ENCODE assay signal across 1 cellular context in the genomic region with DNA sequence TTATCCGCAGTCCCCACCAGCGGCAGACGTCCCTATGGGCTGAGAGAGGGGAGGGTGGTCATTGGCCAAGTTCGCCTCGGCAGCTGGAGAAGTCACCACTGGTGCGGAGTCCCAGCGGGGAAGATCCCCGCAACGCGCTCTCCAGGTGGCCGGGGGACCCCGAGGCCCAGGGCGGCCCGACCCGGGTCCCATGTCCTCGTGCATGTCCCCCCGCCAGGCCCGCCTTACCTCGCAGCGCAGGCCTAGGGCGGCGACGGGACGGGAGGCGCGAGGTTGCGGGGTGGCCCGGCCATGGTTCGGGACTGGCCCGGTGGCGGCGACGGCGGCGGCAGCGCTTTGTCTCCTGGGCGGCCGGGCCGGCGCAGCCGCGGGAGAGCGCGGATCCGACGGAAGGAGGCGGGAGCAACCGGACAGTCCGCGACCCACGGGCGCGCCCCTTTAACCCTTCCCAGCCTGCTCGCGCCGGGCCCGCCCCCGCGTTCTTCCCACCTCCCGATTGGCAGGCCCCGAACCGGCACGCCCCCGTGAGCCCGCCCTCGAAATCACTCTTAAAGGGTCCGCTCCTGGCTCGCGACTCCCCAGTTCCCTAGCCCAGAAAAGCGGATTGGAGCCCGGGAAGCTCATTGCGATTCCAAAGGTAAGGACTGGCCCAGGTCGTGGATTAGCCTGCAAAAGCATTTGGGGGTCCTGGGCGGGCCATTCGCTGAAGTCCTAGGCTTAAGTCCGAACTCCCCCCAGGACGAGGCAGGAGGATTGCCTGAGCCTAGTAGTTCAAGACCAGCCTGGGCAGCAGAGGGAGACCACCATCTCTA.
TF ChIP-seq lines count a peak whose summit lies in the region.

A gene with protein sequence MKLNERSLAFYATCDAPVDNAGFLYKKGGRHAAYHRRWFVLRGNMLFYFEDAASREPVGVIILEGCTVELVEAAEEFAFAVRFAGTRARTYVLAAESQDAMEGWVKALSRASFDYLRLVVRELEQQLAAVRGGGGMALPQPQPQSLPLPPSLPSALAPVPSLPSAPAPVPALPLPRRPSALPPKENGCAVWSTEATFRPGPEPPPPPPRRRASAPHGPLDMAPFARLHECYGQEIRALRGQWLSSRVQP (minus strand): TSS at position 412 of the 812 bp plus-strand sequence. CDS start 5,668 bp downstream, outside the sequence.

TF ChIP-seq in K562, 482 proteins besides CTCF, POLR2A, EP300 and RAD21 (continued from another document):
- TF ChIP-seq, protein P1, sequence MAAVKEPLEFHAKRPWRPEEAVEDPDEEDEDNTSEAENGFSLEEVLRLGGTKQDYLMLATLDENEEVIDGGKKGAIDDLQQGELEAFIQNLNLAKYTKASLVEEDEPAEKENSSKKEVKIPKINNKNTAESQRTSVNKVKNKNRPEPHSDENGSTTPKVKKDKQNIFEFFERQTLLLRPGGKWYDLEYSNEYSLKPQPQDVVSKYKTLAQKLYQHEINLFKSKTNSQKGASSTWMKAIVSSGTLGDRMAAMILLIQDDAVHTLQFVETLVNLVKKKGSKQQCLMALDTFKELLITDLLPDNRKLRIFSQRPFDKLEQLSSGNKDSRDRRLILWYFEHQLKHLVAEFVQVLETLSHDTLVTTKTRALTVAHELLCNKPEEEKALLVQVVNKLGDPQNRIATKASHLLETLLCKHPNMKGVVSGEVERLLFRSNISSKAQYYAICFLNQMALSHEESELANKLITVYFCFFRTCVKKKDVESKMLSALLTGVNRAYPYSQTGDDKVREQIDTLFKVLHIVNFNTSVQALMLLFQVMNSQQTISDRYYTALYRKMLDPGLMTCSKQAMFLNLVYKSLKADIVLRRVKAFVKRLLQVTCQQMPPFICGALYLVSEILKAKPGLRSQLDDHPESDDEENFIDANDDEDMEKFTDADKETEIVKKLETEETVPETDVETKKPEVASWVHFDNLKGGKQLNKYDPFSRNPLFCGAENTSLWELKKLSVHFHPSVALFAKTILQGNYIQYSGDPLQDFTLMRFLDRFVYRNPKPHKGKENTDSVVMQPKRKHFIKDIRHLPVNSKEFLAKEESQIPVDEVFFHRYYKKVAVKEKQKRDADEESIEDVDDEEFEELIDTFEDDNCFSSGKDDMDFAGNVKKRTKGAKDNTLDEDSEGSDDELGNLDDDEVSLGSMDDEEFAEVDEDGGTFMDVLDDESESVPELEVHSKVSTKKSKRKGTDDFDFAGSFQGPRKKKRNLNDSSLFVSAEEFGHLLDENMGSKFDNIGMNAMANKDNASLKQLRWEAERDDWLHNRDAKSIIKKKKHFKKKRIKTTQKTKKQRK (IDR thresholded peaks at IDR 0.05; ENCODE audit: borderline replicate concordance, low read depth, low read length), result no peak
- TF ChIP-seq, protein P2, sequence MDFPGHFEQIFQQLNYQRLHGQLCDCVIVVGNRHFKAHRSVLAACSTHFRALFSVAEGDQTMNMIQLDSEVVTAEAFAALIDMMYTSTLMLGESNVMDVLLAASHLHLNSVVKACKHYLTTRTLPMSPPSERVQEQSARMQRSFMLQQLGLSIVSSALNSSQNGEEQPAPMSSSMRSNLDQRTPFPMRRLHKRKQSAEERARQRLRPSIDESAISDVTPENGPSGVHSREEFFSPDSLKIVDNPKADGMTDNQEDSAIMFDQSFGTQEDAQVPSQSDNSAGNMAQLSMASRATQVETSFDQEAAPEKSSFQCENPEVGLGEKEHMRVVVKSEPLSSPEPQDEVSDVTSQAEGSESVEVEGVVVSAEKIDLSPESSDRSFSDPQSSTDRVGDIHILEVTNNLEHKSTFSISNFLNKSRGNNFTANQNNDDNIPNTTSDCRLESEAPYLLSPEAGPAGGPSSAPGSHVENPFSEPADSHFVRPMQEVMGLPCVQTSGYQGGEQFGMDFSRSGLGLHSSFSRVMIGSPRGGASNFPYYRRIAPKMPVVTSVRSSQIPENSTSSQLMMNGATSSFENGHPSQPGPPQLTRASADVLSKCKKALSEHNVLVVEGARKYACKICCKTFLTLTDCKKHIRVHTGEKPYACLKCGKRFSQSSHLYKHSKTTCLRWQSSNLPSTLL (IDR thresholded peaks at IDR 0.05), result no peak
- TF ChIP-seq SUPT5H (IDR thresholded peaks at IDR 0.05), result no peak
- no peak; the same call in 1 of the 2 replicates for TF ChIP-seq NFIC (IDR thresholded peaks at IDR 0.05)
- no peak for TF ChIP-seq RBM39 (optimal IDR thresholded peaks at IDR 0.05; ENCODE audit: low read depth, low read length)
- TF ChIP-seq LEF1 (IDR thresholded peaks at IDR 0.05), result no peak
- no peak for TF ChIP-seq E2F3 (CRISPR knock-in tag; IDR thresholded peaks at IDR 0.05)
- 0 out of 2 replicates have a peak, but pooled peaks have one; percentile 65 for TF ChIP-seq TGIF2 (CRISPR knock-in tag; IDR thresholded peaks at IDR 0.05)
- no peak for TF ChIP-seq ZNF324 (CRISPR knock-in tag; IDR thresholded peaks at IDR 0.05)
